Comparison of ENCODE assay signal across 28 cellular contexts in genomic region chr4:141761926-141762325, GRCh38.
"Had no signal": no experiment of that assay in that cellular context is flagged by ENCODE, and none has a peak within 500 bp of the region (broad histone marks: within the 10 kb centered on the region; RNA-seq: fewer than 3 reads in every experiment).

No MANE protein-coding gene starts in this region.

- H3K27me3 ChIP-seq: neural progenitor cell, neutrophil, ovary, right atrium auricular region, right lobe of liver, stomach, testis, thyroid gland, transverse colon, upper lobe of left lung had no signal

- H3K27me3 Mint-ChIP-seq: naive B cell; progenitor cell of endocrine pancreas; stimulated activated naive B cell treated with anti-CD40 and anti-IgM and Interleukin-4, amounts not matched to agents 10 μg/mL and 1 μg/mL and 100 μg/mL, for 72 hours had no signal

- H3K4me3 ChIP-seq: left ventricle myocardium inferior, lung, neural progenitor cell, ovary, right atrium auricular region, right lobe of liver, skin epidermis, stomach, testis, thyroid gland, transverse colon, upper lobe of left lung had no signal

- H3K9me3 ChIP-seq: left ventricle myocardium inferior, neutrophil, ovary, right atrium auricular region, right lobe of liver, stomach, testis, thyroid gland, transverse colon, upper lobe of left lung had no signal

- H3K27ac ChIP-seq: left ventricle myocardium inferior, neural progenitor cell, neutrophil, ovary, right atrium auricular region, right lobe of liver, stomach, testis, thyroid gland, transverse colon, upper lobe of left lung had no signal

- ATAC-seq: natural killer cell; right lobe of liver; stimulated activated naive B cell treated with anti-CD40 and anti-IgM and Interleukin-4, amounts not matched to agents 10 μg/mL and 1 μg/mL and 100 μg/mL, for 72 hours; stimulated activated naive CD8-positive, alpha-beta T cell treated with anti-CD3 and anti-CD28 coated beads, Interleukin-15, Interleukin-2, amounts not matched to agents 100 U/mL and 50 U/mL, for 24 hours had no signal

- H3K27ac Mint-ChIP-seq: mesothelial cell of epicardium; naive B cell; natural killer cell; nephron progenitor cell; neural progenitor cell; progenitor cell of endocrine pancreas; stimulated activated naive B cell treated with anti-CD40 and anti-IgM and Interleukin-4, amounts not matched to agents 10 μg/mL and 1 μg/mL and 100 μg/mL, for 72 hours had no signal

- H3K4me2 ChIP-seq: neural progenitor cell had no signal

- H3K4me1 ChIP-seq: left ventricle myocardium inferior, neural progenitor cell, right lobe of liver, stomach, testis, thyroid gland, transverse colon, upper lobe of left lung had no signal

- H3K4me3 Mint-ChIP-seq: mesothelial cell of epicardium; naive B cell; natural killer cell; nephron progenitor cell; neural progenitor cell; stimulated activated naive B cell treated with anti-CD40 and anti-IgM and Interleukin-4, amounts not matched to agents 10 μg/mL and 1 μg/mL and 100 μg/mL, for 72 hours had no signal

- H2AFZ ChIP-seq: neural progenitor cell had no signal

- H3K4me1 Mint-ChIP-seq: naive B cell, natural killer cell had no signal

- H3K9me3 Mint-ChIP-seq: nephron progenitor cell, neural progenitor cell had no signal

- H3K36me3 ChIP-seq: left ventricle myocardium inferior, neural progenitor cell, neutrophil, ovary, right atrium auricular region, right lobe of liver, stomach, thyroid gland, transverse colon, upper lobe of left lung had no signal

- DNase-seq: islet precursor cell; left ventricle myocardium inferior; mesendoderm; naive B cell; natural killer cell; nephron progenitor cell; occipital lobe; ovary; right lobe of liver; stimulated activated CD4-positive, alpha-beta T cell treated with anti-CD3 and anti-CD28 coated beads, Interleukin-12 subunit alpha, Interleukin-12 subunit beta, amount 100 ng/mL, for 4 hours; stimulated activated CD4-positive, alpha-beta T cell treated with anti-CD3 and anti-CD28 coated beads, Interleukin-15, amount 100 ng/mL, for 24 hours; stimulated activated CD4-positive, alpha-beta T cell treated with anti-CD3 and anti-CD28 coated beads, Interleukin-2, amount 100 ng/mL, for 24 hours; stimulated activated CD4-positive, alpha-beta T cell treated with anti-CD3 and anti-CD28 coated beads, Interleukin-4, amount 100 ng/mL, for 1 hour; stimulated activated naive B cell treated with anti-CD40 and anti-IgM and Interleukin-4, amounts not matched to agents 10 μg/mL and 1 μg/mL and 100 μg/mL, for 72 hours; stimulated activated naive CD8-positive, alpha-beta T cell treated with anti-CD3 and anti-CD28 coated beads, Interleukin-15, Interleukin-2, amounts not matched to agents 100 U/mL and 50 U/mL, for 24 hours; stomach; testis; thyroid gland; transverse colon; upper lobe of left lung had no signal

- H3K9ac ChIP-seq: neural progenitor cell had no signal

- FAIRE-seq: urothelium cell line had no signal

- H3K36me3 Mint-ChIP-seq: naive B cell; natural killer cell; neural progenitor cell; stimulated activated naive B cell treated with anti-CD40 and anti-IgM and Interleukin-4, amounts not matched to agents 10 μg/mL and 1 μg/mL and 100 μg/mL, for 72 hours had no signal
